In genomic region chr12:40253936-40254335, GRCh38 we compare ENCODE assay signal across 24 cellular contexts. TPM values are rescaled to one million over a fixed set of nuclear protein-coding genes. Genes with fewer than 3 reads are reported as not detected.
DNase-seq lines count a peak whose midpoint lies in the region; ATAC-seq and TF ChIP-seq lines count a peak whose summit lies in the region.
"Had no signal": no experiment of that assay in that cellular context is flagged by ENCODE, and none has a peak within 500 bp of the region (broad histone marks: within the 10 kb centered on the region; RNA-seq: fewer than 3 reads in every experiment).

No MANE protein-coding gene starts in this region.

- H3K9me3 ChIP-seq in GM23248 (ENCODE audit: low read depth) = no peaks in the 10 kb centered on the region
- H3K9me3 ChIP-seq: left lung, thyroid gland had no signal

- H3K79me2 ChIP-seq in GM23248 (ENCODE audit: insufficient read depth) = no peaks in the 10 kb centered on the region

- H3K9ac ChIP-seq in GM23248 = no peak overlapping the region
- H3K9ac ChIP-seq: BLaER1 treated with 17β-estradiol and CSF1 and Interleukin-3, amounts not matched to agents 10 nM and 100 nM; KMS-11 had no signal

- H2AFZ ChIP-seq in GM23248 = peak overlapping the region; percentile 20
- H2AFZ ChIP-seq: PC-9 had no signal

- in situ Hi-C loops in GM23248 (cut with MboI) = no loop called here

- H3K27ac ChIP-seq in GM23248 = no peak overlapping the region
- H3K27ac ChIP-seq: BLaER1 treated with 17β-estradiol and CSF1 and Interleukin-3, amounts not matched to agents 10 nM and 100 nM; epithelial cell of prostate; KMS-11; left lung; PC-9; thyroid gland had no signal

- no peaks in the 10 kb centered on the region for H3K36me3 ChIP-seq in GM23248 (ENCODE audit: low read depth)

- peak; percentile 38 for DNase-seq in AG08395 (ENCODE audit: low spot score)
- DNase-seq in GM23248 = peak; percentile 84
- peak; percentile 40 for DNase-seq in astrocyte of the hippocampus (ENCODE audit: low read depth, low spot score)
- peak; percentile 85 for DNase-seq in fibroblast of the aortic adventitia (ENCODE audit: low read depth)
- DNase-seq in ureter (ENCODE audit: low spot score) = no peak
- no peak for DNase-seq in NCI-H69 (lab: John Stamatoyannopoulos, UW)
- DNase-seq in 8988T = no peak
- DNase-seq: activated CD4-positive, alpha-beta T cell treated with anti-CD3 and anti-CD28 coated beads for 36 hours; activated effector memory CD4-positive, alpha-beta T cell treated with anti-CD3 and anti-CD28 coated beads, Interleukin-2, amount 50 U/mL, for 16 hours; activated naive CD8-positive, alpha-beta T cell treated with anti-CD3 and anti-CD28 coated beads, Interleukin-2, amount 10 ng/mL, durations not matched to agents 7 days and 5 days; COR-L47; GDM1; left lung; MV-4-11; naive thymus-derived CD4-positive, alpha-beta T cell; NCI-H510A treated with DMSO at 0.1 percent for 48 hours; nucleus accumbens; PC-9; SHP77; thyroid gland had no signal

- H3K9me2 ChIP-seq in GM23248 (ENCODE audit: insufficient read depth) = no peaks in the 10 kb centered on the region

- peaks cover 17% of the 10 kb centered on the region for H3F3A ChIP-seq in GM23248 (ENCODE audit: insufficient read depth)

- H3K4me2 ChIP-seq in GM23248 (ENCODE audit: unreplicated experiment) = peak overlapping the region; percentile 51
- H3K4me2 ChIP-seq: BLaER1 treated with 17β-estradiol and CSF1 and Interleukin-3, amounts not matched to agents 10 nM and 100 nM; KMS-11 had no signal

- H3K27me3 ChIP-seq in GM23248 (replicated peaks; ENCODE audit: insufficient read depth) = no peaks in the 10 kb centered on the region
- H3K27me3 ChIP-seq: left lung, thyroid gland had no signal

- H3K4me1 ChIP-seq in GM23248 (ENCODE audit: insufficient read depth) = peaks cover 15% of the 10 kb centered on the region
- H3K4me1 ChIP-seq: BLaER1 treated with 17β-estradiol and CSF1 and Interleukin-3, amounts not matched to agents 10 nM and 100 nM; left lung; thyroid gland had no signal

- TF ChIP-seq CTCF in fibroblast of the aortic adventitia (IDR thresholded peaks at IDR 0.05; ENCODE audit: insufficient read depth, low read length) = no peak

- H3K4me3 ChIP-seq in GM23248 (peak overlapping the region; percentile 27; the same call in 1 of the 2 replicates), fibroblast of the aortic adventitia (ENCODE audit: low read depth, low read length) (no peak overlapping the region)
- H3K4me3 ChIP-seq: BLaER1 treated with 17β-estradiol and CSF1 and Interleukin-3, amounts not matched to agents 10 nM and 100 nM; left lung; PC-9; thyroid gland had no signal

- ATAC-seq in activated CD4-positive, CD25-positive, alpha-beta regulatory T cell treated with anti-CD3 and anti-CD28 coated beads, Interleukin-2, amount 50 U/mL, for 24 hours = no peak
- ATAC-seq: activated CD4-positive, alpha-beta T cell treated with anti-CD3 and anti-CD28 coated beads for 36 hours; left lung; naive thymus-derived CD4-positive, alpha-beta T cell had no signal

- no peaks in the 10 kb centered on the region for H4K20me1 ChIP-seq in GM23248 (ENCODE audit: insufficient read depth)

- WGBS in GM23248 (ENCODE audit: low coverage in 1 of 2, low lambda C conversion rate in 2 of 2, missing lambda C conversion rate in 2 of 2), 2 experiments = 23 to 35% methylated on average over 1 of the region's 1 CpG

RNA-seq across cellular contexts. Expression of gene LRRK2, which starts 29.1 kb away (rescaled TPM):
- 7.0 and 17.1 TPM in 2 replicates for total RNA-seq in GM23248 (2014; rRNA removed; shearing (Covaris generic))
- 1.7 and 1.8 TPM in 2 replicates for polyA plus RNA-seq in GM23248 (2016; fragmentation: Nextera tagmentation; extraction: Ambion mirVana)
- total RNA-seq in fibroblast of the aortic adventitia (ENCODE audit: low replicate concordance) (9.7 and 22.1 TPM in 2 replicates), ureter (12.7 TPM)
- total RNA-seq: activated CD4-positive, alpha-beta T cell treated with anti-CD3 and anti-CD28 coated beads for 36 hours had no signal
- polyA plus RNA-seq: naive thymus-derived CD4-positive, alpha-beta T cell had no signal

Comparison
In these comparisons a context has a peak if more than half of its experiments do, and no peak if none do; other contexts are left out.
1. DNase-seq: peak in AG08395 (single experiment), GM23248 (single experiment), astrocyte of the hippocampus (single experiment) and fibroblast of the aortic adventitia (single experiment); none in ureter (single experiment), NCI-H69 (single experiment) and 8988T (single experiment).